In genomic region chr3:52454235-52454937, GRCh38 we compare ENCODE assay signal across 8 cellular contexts. TPM values are rescaled to one million over a fixed set of nuclear protein-coding genes. Genes with fewer than 3 reads are reported as not detected.
DNase-seq lines count a peak whose midpoint lies in the region; ATAC-seq and TF ChIP-seq lines count a peak whose summit lies in the region.

No MANE protein-coding gene starts in this region.

- intact Hi-C loops in lower lobe of right lung (cut with DNase I): no loop called here

- H3K27me3 ChIP-seq in adipocyte (replicated peaks; ENCODE audit: control insufficient read depth, insufficient read depth, low read length): no peaks in the 10 kb centered on the region
- H3K27me3 ChIP-seq in lower lobe of right lung (ENCODE audit: low read depth): no peaks in the 10 kb centered on the region
- H3K27me3 ChIP-seq in thymus (ENCODE audit: control insufficient read depth, insufficient read depth): no peaks in the 10 kb centered on the region

- H3K9me3 ChIP-seq in adipocyte (ENCODE audit: control insufficient read depth, low read length) (no peaks in the 10 kb centered on the region), lower lobe of right lung (no peaks in the 10 kb centered on the region), thymus (ENCODE audit: control insufficient read depth) (no peaks in the 10 kb centered on the region)

- peak in 1 of 2 donors; percentile 0 for ATAC-seq in lower lobe of right lung
- ATAC-seq in GM18519 (IDR thresholded peaks at IDR 0.05; ENCODE audit: low FRiP score, unreplicated experiment): no peak

- WGBS in thymus: 81% methylated on average over 8 of the region's 8 CpGs

- peaks cover 18% of the 10 kb centered on the region for H3K36me3 Mint-ChIP-seq in T-helper 2 cell treated with Interferon-gamma antibody and Interleukin-4, amounts not matched to agents 5 μg/mL and 100 μg/mL, for 36 hours (ENCODE audit: low read depth)

- H3K9ac ChIP-seq in adipocyte (ENCODE audit: low read length): peak overlapping the region; percentile 89

- H3K9me3 Mint-ChIP-seq in T-helper 2 cell treated with Interferon-gamma antibody and Interleukin-4, amounts not matched to agents 5 μg/mL and 100 μg/mL, for 36 hours: no peaks in the 10 kb centered on the region

- H3K36me3 ChIP-seq in adipocyte (ENCODE audit: control insufficient read depth, insufficient read depth, low read length, severe bottlenecking) (peaks cover 21% of the 10 kb centered on the region), lower lobe of right lung (peaks cover 20% of the 10 kb centered on the region), thymus (ENCODE audit: control insufficient read depth, insufficient read depth) (peaks cover 10% of the 10 kb centered on the region)

- H3K27ac ChIP-seq in lower lobe of right lung: peak overlapping the region; percentile 92
- H3K27ac ChIP-seq in thymus (ENCODE audit: low read depth): no peak overlapping the region

- H3K4me3 ChIP-seq in adipocyte (ENCODE audit: low read length): peak overlapping the region; percentile 98
- peak overlapping the region; percentile 74 for H3K4me3 ChIP-seq in lower lobe of right lung
- H3K4me3 ChIP-seq in thymus (ENCODE audit: low read length): peak overlapping the region; percentile 86

- peak overlapping the region; percentile 93 for H3K27ac Mint-ChIP-seq in T-helper 2 cell treated with Interferon-gamma antibody and Interleukin-4, amounts not matched to agents 5 μg/mL and 100 μg/mL, for 36 hours

- no peak for DNase-seq in T-helper 2 cell treated with Interferon-gamma antibody and Interleukin-4, amounts not matched to agents 5 μg/mL and 100 μg/mL, for 36 hours (ENCODE audit: low spot score)
- DNase-seq in T-helper 2 cell (no peak), adipocyte (ENCODE audit: low read depth) (no peak), lower lobe of right lung (no peak), epidermal melanocyte (ENCODE audit: insufficient read length, low spot score) (no peak), cortex of kidney (lab: John Stamatoyannopoulos, UW) (no peak)

- no peaks in the 10 kb centered on the region for H3K27me3 Mint-ChIP-seq in T-helper 2 cell treated with Interferon-gamma antibody and Interleukin-4, amounts not matched to agents 5 μg/mL and 100 μg/mL, for 36 hours (ENCODE audit: low read depth)

- no peak for TF ChIP-seq CTCF in lower lobe of right lung (IDR thresholded peaks at IDR 0.05)

- H3K4me1 ChIP-seq in adipocyte (ENCODE audit: control insufficient read depth, insufficient read depth, low read length) (peaks cover 15% of the 10 kb centered on the region), lower lobe of right lung (peaks cover 42% of the 10 kb centered on the region), thymus (ENCODE audit: control insufficient read depth, insufficient read depth, low read length) (peaks cover 17% of the 10 kb centered on the region)

- H3K4me1 Mint-ChIP-seq in T-helper 2 cell treated with Interferon-gamma antibody and Interleukin-4, amounts not matched to agents 5 μg/mL and 100 μg/mL, for 36 hours (ENCODE audit: low read depth): peaks cover 24% of the 10 kb centered on the region

- peak overlapping the region; percentile 98 for H3K4me3 Mint-ChIP-seq in T-helper 2 cell treated with Interferon-gamma antibody and Interleukin-4, amounts not matched to agents 5 μg/mL and 100 μg/mL, for 36 hours

RNA-seq across cellular contexts. Expression of gene TNNC1, which starts 0.5 kb away (rescaled TPM):
- total RNA-seq in lower lobe of right lung: 44.0 TPM
- 10.2 TPM for polyA plus RNA-seq in thymus

RNA-seq across cellular contexts. Expression of gene NISCH, which starts 1.0 kb away (rescaled TPM):
- 90.2 TPM for total RNA-seq in lower lobe of right lung
- polyA plus RNA-seq in thymus: 62.3 TPM

RNA-seq across cellular contexts. Expression of gene SEMA3G, which starts 9.5 kb away (rescaled TPM):
- total RNA-seq in lower lobe of right lung: 23.6 TPM
- 6.4 TPM for polyA plus RNA-seq in thymus

RNA-seq across cellular contexts. Expression of gene STAB1, which starts 40.8 kb away (rescaled TPM):
- total RNA-seq in lower lobe of right lung: 133 TPM
- 315 TPM for polyA plus RNA-seq in thymus

RNA-seq across cellular contexts. Expression of gene PHF7, which starts 43.9 kb away (rescaled TPM):
- total RNA-seq in lower lobe of right lung: 7.7 TPM
- polyA plus RNA-seq in thymus: 9.1 TPM
